Comparison of ENCODE assay signal across 1 cellular context in genomic region chr5:174327896-174328295, GRCh38.
TF ChIP-seq lines count a peak whose summit lies in the region.

No MANE protein-coding gene starts in this region.

TF ChIP-seq in H1, 55 proteins besides CTCF, POLR2A, EP300 and RAD21:
- TF ChIP-seq RNF2 (IDR thresholded peaks at IDR 0.05; ENCODE audit: borderline replicate concordance, low read depth, low read length, missing control alignments, poor library complexity, severe bottlenecking): no peak
- TF ChIP-seq E2F6 (IDR thresholded peaks at IDR 0.05): no peak
- no peak for TF ChIP-seq SP1 (IDR thresholded peaks at IDR 0.05; ENCODE audit: low read depth, low read length)
- TF ChIP-seq BACH1 (IDR thresholded peaks at IDR 0.05; ENCODE audit: low read length): no peak
- no peak for TF ChIP-seq MAFK (IDR thresholded peaks at IDR 0.05; ENCODE audit: low read depth, low read length)
